In the genomic region with DNA sequence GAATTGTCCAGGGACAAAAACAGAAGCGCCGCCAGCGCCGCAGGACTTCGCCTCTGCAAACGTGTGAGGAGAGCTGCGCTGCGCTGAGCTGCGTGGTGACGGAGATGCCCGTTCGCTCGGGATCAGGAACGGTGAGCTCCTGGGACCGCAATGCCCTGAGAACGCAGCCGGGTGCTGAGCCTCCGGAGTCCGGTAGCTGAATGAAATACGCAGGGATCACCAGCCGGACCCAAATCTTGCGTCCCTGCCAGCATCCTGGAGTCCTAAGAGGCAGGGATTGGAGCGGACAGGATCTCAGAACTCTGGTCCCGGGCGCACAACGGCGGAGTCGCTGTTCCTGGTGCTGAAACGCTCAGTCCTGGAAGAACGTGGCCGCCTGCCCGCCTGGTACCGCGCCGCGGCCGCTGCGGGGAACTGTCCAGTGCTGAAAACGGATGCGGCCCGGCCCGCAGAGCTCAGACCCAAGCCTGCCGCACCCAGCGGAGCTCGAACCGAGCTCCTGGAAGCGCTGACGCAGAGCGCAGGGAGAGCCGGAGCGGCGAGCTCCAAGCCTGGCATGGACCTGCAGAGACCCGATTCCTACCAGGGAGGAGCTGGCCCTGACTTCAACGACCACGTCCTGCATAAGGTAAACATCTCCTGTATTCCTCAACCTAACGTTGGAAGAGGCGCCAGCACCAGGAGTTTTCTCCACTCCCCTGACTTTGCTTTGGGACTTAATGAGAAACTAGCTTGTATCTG, we compare ENCODE assay signal across 8 cellular contexts. TPM values are rescaled to one million over a fixed set of nuclear protein-coding genes. Genes with fewer than 3 reads are reported as not detected.
DNase-seq lines count a peak whose midpoint lies in the region; ATAC-seq, FAIRE-seq and TF ChIP-seq lines count a peak whose summit lies in the region.

No MANE protein-coding gene starts in this region.

- H2AFZ ChIP-seq in HepG2 (ENCODE audit: low read length), result no peak overlapping the region

- H3K36me3 ChIP-seq in HepG2 (replicated peaks in 1 of 2; ENCODE audit: control insufficient read depth in 1 of 2, insufficient read depth in 2 of 2, low read length in 2 of 2), result no peaks in the 10 kb centered on the region

- no TSS peak for BruUV-seq in HepG2 (replicated peaks; lab: Mats Ljungman, UMichigan)

- WGBS in HepG2 (ENCODE audit: low lambda C conversion rate), result 67% methylated on average over 32 of the region's 57 CpGs

- in situ Hi-C loops in HepG2 (cut with HindIII; ENCODE audit: extremely low pct_ligation_motif_present, low pct_unique_long_range_greater_than_20kb), result no loop called here

- no peak for TF ChIP-seq POLR2A in HepG2 (IDR thresholded peaks at IDR 0.05; ENCODE audit: insufficient read depth in 1 of 2, low read depth in 2 of 2, low read length in 2 of 2)

- no peak overlapping the region for H3K9ac ChIP-seq in HepG2 (ENCODE audit: insufficient read depth, low read depth, low read length)

- no peaks in the 10 kb centered on the region for H3K4me1 ChIP-seq in HepG2 (ENCODE audit: insufficient read depth, low read length)

- no peak overlapping the region for H3K4me2 ChIP-seq in HepG2 (ENCODE audit: low read depth, low read length)

- H4K20me1 ChIP-seq in HepG2 (ENCODE audit: insufficient read depth, low read length), result peaks cover 4% of the 10 kb centered on the region

- peak; percentile 47 for FAIRE-seq in HepG2 (lab: Jason Lieb, UNC)

- no peaks in the 10 kb centered on the region for H3K9me3 ChIP-seq in HepG2 (ENCODE audit: low read length)

- H3K4me3 ChIP-seq in coronary artery, result no peak overlapping the region
- H3K4me3 ChIP-seq in HepG2 (replicated peaks in 1 of 3; ENCODE audit: insufficient read depth in 1 of 3, low read depth in 2 of 3, low read length in 3 of 3), result no peak overlapping the region

- H3K79me2 ChIP-seq in HepG2 (ENCODE audit: insufficient read depth, low read length), result no peaks in the 10 kb centered on the region

- TF ChIP-seq CTCF in coronary artery (IDR thresholded peaks at IDR 0.05) (no peak), HepG2 (CRISPR knock-in tag; IDR thresholded peaks at IDR 0.05) (peak; percentile 46)

- DNase-seq in NCI-H524 (lab: John Stamatoyannopoulos, UW) (peak; percentile 20 to 50), NCI-H524 treated with DMSO at 0.1 percent for 48 hours (lab: John Stamatoyannopoulos, UW) (no peak), coronary artery (ENCODE audit: low spot score) (peak; percentile 72), HepG2 (ENCODE audit: low spot score) (peak; percentile 67), epidermal melanocyte (ENCODE audit: insufficient read length, low spot score) (no peak)
- DNase-seq in activated CD4-positive, alpha-beta T cell treated with anti-CD3 and anti-CD28 coated beads, Interleukin-2, amount 50 U/mL, for 1 hour, result peak; percentile 72
- DNase-seq in stimulated activated CD4-positive, alpha-beta T cell treated with anti-CD3 and anti-CD28 coated beads, TNF-alpha, amount 100 ng/mL, for 1 hour (ENCODE audit: low read depth in 3 of 3, low spot score in 1 of 3), result peak; percentile 37 to 59 (median 39)

- intact Hi-C loops in HepG2 (cut with micrococcal nuclease; ENCODE audit: unreplicated experiment), result no loop called here

- POLR2A ChIA-PET in HepG2 (lab: Yijun Ruan, JAX), result interaction anchor here (1.5 kb wide), 1 partner anchor 65 kb away, joined by 6 read pairs; no protein-coding TSS in a partner anchor

- ATAC-seq in HepG2, result peak; percentile 98
- no peak for ATAC-seq in HG03175 (IDR thresholded peaks at IDR 0.05; ENCODE audit: unreplicated experiment)

- H3K27ac ChIP-seq in coronary artery (no peak overlapping the region), HepG2 (ENCODE audit: extremely low read length, insufficient read depth, low read length) (no peak overlapping the region)

- CTCF ChIA-PET in HepG2 (lab: Yijun Ruan, JAX; ENCODE audit: low intra/inter-chr PET ratio, low total read pairs), result no interaction called here

- peak in 1 of 2 experiments; percentile 33; a peak in 1 of 4 replicates for TF ChIP-seq EP300 in HepG2 (IDR thresholded peaks at IDR 0.05; ENCODE audit: low read depth in 2 of 2, low read length in 2 of 2)
- peak; percentile 91 for TF ChIP-seq EP300 in HepG2 (CRISPR knock-in tag; IDR thresholded peaks at IDR 0.05; ENCODE audit: borderline replicate concordance)

- peak; percentile 74 for TF ChIP-seq RAD21 in HepG2 (CRISPR knock-in tag; IDR thresholded peaks at IDR 0.05)

- H3K27me3 ChIP-seq in HepG2 (ENCODE audit: control insufficient read depth in 1 of 2, insufficient read depth in 2 of 2, low read length in 2 of 2), result peaks cover 0 to 5% of the 10 kb centered on the region in 2 experiments; a peak in 2 of 5 replicates

TF ChIP-seq in HepG2, 621 proteins besides CTCF, POLR2A, EP300 and RAD21 (continues in another document):
- peak; percentile 99 for TF ChIP-seq ZC3H13 (CRISPR knock-in tag; IDR thresholded peaks at IDR 0.05)
- peak; percentile 86; the same call in 1 of the 2 replicates for TF ChIP-seq MTA1 (CRISPR knock-in tag; IDR thresholded peaks at IDR 0.05; ENCODE audit: borderline replicate concordance)

RNA-seq across cellular contexts. Expression of a gene that starts 41.5 kb away (rescaled TPM):
- not detected in 2 replicates for total RNA-seq in HepG2 (2016; rRNA removed; fragmentation: Illumina TruSeq; extraction: Trizol)
- total RNA-seq in HepG2 (2016; cell fraction: cytosol; rRNA removed; fragmentation: Illumina TruSeq; extraction: Trizol; ENCODE audit: low read depth), result not detected in 2 replicates
- total RNA-seq in HepG2 (2016; cell fraction: insoluble cytoplasmic fraction; rRNA removed; fragmentation: Illumina TruSeq; extraction: Trizol), result not detected in 2 replicates
- not detected in 2 replicates for total RNA-seq in HepG2 (2016; cell fraction: membrane; rRNA removed; fragmentation: Illumina TruSeq; extraction: Trizol)
- not detected in 2 replicates for total RNA-seq in HepG2 (2016; cell fraction: nucleus; rRNA removed; fragmentation: Illumina TruSeq; extraction: Trizol)
- not detected in 2 replicates for polyA plus RNA-seq in HepG2 (2011; rRNA removed)
- not detected in 2 replicates for polyA plus RNA-seq in HepG2 (2011; cell fraction: cytosol; rRNA removed)
- polyA plus RNA-seq in HepG2 (2011; cell fraction: nucleus; rRNA removed), result not detected in 2 replicates
- not detected in 2 replicates for polyA plus RNA-seq in HepG2 (2012)
- polyA plus RNA-seq in HepG2 (2016; cell fraction: cytosol; fragmentation: Illumina TruSeq; extraction: Trizol; ENCODE audit: low read depth), result not detected in 2 replicates
- not detected in 2 replicates for polyA plus RNA-seq in HepG2 (2016; cell fraction: insoluble cytoplasmic fraction; fragmentation: Illumina TruSeq; extraction: Trizol; ENCODE audit: low read depth)
- not detected in 2 replicates for polyA plus RNA-seq in HepG2 (2016; cell fraction: membrane; fragmentation: Illumina TruSeq; extraction: Trizol; ENCODE audit: low read depth)
- polyA plus RNA-seq in HepG2 (2016; cell fraction: nucleus; fragmentation: Illumina TruSeq; extraction: Trizol; ENCODE audit: insufficient read depth, low read depth), result not detected in 2 replicates
- polyA minus RNA-seq in HepG2 (2011; rRNA and poly(A)+ RNA removed; ENCODE audit: low replicate concordance), result not detected in 2 replicates
- polyA minus RNA-seq in HepG2 (2011; cell fraction: cytosol; rRNA and poly(A)+ RNA removed), result not detected in 2 replicates
- not detected in 2 replicates for polyA minus RNA-seq in HepG2 (2011; cell fraction: nucleus; rRNA and poly(A)+ RNA removed)

RNA-seq across cellular contexts. Expression of a gene that starts 47.7 kb away (rescaled TPM):
- total RNA-seq in HepG2 (2016; rRNA removed; fragmentation: Illumina TruSeq; extraction: Trizol), result not detected in 2 replicates
- total RNA-seq in HepG2 (2016; cell fraction: cytosol; rRNA removed; fragmentation: Illumina TruSeq; extraction: Trizol; ENCODE audit: low read depth), result not detected in 2 replicates
- total RNA-seq in HepG2 (2016; cell fraction: insoluble cytoplasmic fraction; rRNA removed; fragmentation: Illumina TruSeq; extraction: Trizol), result not detected in 2 replicates
- total RNA-seq in HepG2 (2016; cell fraction: membrane; rRNA removed; fragmentation: Illumina TruSeq; extraction: Trizol), result not detected in 2 replicates
- total RNA-seq in HepG2 (2016; cell fraction: nucleus; rRNA removed; fragmentation: Illumina TruSeq; extraction: Trizol), result not detected in 2 replicates
- not detected in 2 replicates for polyA plus RNA-seq in HepG2 (2011; rRNA removed)
- not detected in 2 replicates for polyA plus RNA-seq in HepG2 (2011; cell fraction: cytosol; rRNA removed)
- polyA plus RNA-seq in HepG2 (2011; cell fraction: nucleus; rRNA removed), result not detected in 2 replicates
- not detected in 2 replicates for polyA plus RNA-seq in HepG2 (2012)
- polyA plus RNA-seq in HepG2 (2016; cell fraction: cytosol; fragmentation: Illumina TruSeq; extraction: Trizol; ENCODE audit: low read depth), result not detected in 2 replicates
- polyA plus RNA-seq in HepG2 (2016; cell fraction: insoluble cytoplasmic fraction; fragmentation: Illumina TruSeq; extraction: Trizol; ENCODE audit: low read depth), result not detected in 2 replicates
- polyA plus RNA-seq in HepG2 (2016; cell fraction: membrane; fragmentation: Illumina TruSeq; extraction: Trizol; ENCODE audit: low read depth), result not detected in 2 replicates
- polyA plus RNA-seq in HepG2 (2016; cell fraction: nucleus; fragmentation: Illumina TruSeq; extraction: Trizol; ENCODE audit: insufficient read depth, low read depth), result not detected in 2 replicates
- not detected in 2 replicates for polyA minus RNA-seq in HepG2 (2011; rRNA and poly(A)+ RNA removed; ENCODE audit: low replicate concordance)
- not detected in 2 replicates for polyA minus RNA-seq in HepG2 (2011; cell fraction: cytosol; rRNA and poly(A)+ RNA removed)
- polyA minus RNA-seq in HepG2 (2011; cell fraction: nucleus; rRNA and poly(A)+ RNA removed), result not detected in 2 replicates

Comparison
In these comparisons a context has a peak if more than half of its experiments do, and no peak if none do; other contexts are left out.
1. DNase-seq: peak in NCI-H524 (2 of 2), activated CD4-positive, alpha-beta T cell treated with anti-CD3 and anti-CD28 coated beads, Interleukin-2, amount 50 U/mL, for 1 hour (single experiment), coronary artery (single experiment), HepG2 (single experiment) and stimulated activated CD4-positive, alpha-beta T cell treated with anti-CD3 and anti-CD28 coated beads, TNF-alpha, amount 100 ng/mL, for 1 hour (3 of 3); none in NCI-H524 treated with DMSO at 0.1 percent for 48 hours (single experiment) and epidermal melanocyte (single experiment).